23 cellular contexts compared by ENCODE assay signal in the genomic region with DNA sequence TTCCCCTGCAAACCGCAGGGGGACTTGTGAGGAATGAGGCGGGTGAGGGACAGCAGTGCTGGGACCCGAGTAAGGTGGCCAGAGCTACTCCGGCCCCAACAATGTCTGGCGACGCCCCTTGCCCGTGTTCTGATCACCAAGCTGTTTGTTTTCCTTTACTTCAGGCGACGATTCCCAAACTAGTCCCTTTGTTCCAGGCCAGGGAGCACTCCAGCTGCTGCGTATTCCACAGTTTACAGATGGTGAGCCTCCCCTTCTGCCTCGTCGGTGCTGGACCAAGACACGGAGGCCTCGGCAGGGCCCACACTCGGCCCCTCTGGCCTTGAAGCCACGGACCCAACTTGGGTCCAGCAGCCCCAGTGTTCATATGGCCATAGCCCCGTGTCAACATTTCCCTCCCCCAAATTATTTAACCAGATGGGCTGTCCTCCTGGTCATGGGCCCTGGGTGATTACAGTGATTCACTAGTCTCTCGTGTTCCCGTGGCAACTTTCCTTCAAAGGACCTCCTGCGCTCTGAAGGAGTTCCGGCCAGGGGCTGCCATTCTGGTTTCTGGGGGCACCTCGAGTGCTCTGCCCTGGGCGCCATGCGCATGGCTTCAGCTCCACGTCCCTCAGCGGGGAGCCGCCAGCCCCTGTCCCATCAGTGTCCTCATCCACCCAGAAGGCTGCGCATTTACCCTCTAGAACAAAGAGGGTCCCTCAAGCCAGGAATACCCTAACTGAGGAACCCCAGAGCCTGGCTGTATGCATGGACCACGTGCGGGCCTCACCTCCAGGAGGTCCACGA. TPM values are rescaled to one million over a fixed set of nuclear protein-coding genes. Genes with fewer than 3 reads are reported as not detected.
DNase-seq lines count a peak whose midpoint lies in the region; ATAC-seq and TF ChIP-seq lines count a peak whose summit lies in the region.
"Had no signal": no experiment of that assay in that cellular context is flagged by ENCODE, and none has a peak within 500 bp of the region (broad histone marks: within the 10 kb centered on the region; RNA-seq: fewer than 3 reads in every experiment).

No MANE protein-coding gene starts in this region.

- H3K79me1 ChIP-seq in trophoblast cell (ENCODE audit: low read length), result peaks cover 27% of the 10 kb centered on the region

- H3K27me3 ChIP-seq in liver (ENCODE audit: control insufficient read depth in 4 of 4, insufficient read depth in 4 of 4, low read length in 3 of 4), result no peaks in the 10 kb centered on the region
- H3K27me3 ChIP-seq in trophoblast cell (ENCODE audit: insufficient read depth, low read length), result no peaks in the 10 kb centered on the region
- H3K27me3 ChIP-seq: tibial nerve had no signal

- no peak overlapping the region for H3K9ac ChIP-seq in liver (ENCODE audit: low read depth in 1 of 2, low read length in 2 of 2)
- no peak overlapping the region for H3K9ac ChIP-seq in trophoblast cell (ENCODE audit: low read length)
- H3K9ac ChIP-seq: parathyroid adenoma had no signal

- H2BK5ac ChIP-seq in trophoblast cell (ENCODE audit: low read depth, low read length, poor library complexity), result no peak overlapping the region

- H3K79me2 ChIP-seq in trophoblast cell (ENCODE audit: control insufficient read depth, insufficient read depth, low read length, poor library complexity), result peaks cover 4% of the 10 kb centered on the region

- peak overlapping the region; percentile 53 for H3K14ac ChIP-seq in trophoblast cell (ENCODE audit: low read length)

- POLR2A ChIA-PET in RWPE1 (lab: Yijun Ruan, JAX; ENCODE audit: low non-redundant PET), result no interaction called here

- H3K23ac ChIP-seq in trophoblast cell (ENCODE audit: low read length), result no peak overlapping the region

- peak overlapping the region; percentile 21 for H3K4ac ChIP-seq in trophoblast cell (ENCODE audit: low read depth, low read length)

- no peak overlapping the region for H2AFZ ChIP-seq in trophoblast cell (ENCODE audit: insufficient read depth, low read length, poor library complexity)
- H2AFZ ChIP-seq: parathyroid adenoma had no signal

- no peak for TF ChIP-seq RAD21 in liver (IDR thresholded peaks at IDR 0.05)

- ATAC-seq in HG02884 (IDR thresholded peaks at IDR 0.05; ENCODE audit: unreplicated experiment), result no peak
- ATAC-seq: left cardiac atrium; naive thymus-derived CD4-positive, alpha-beta T cell; sciatic nerve had no signal

- H4K8ac ChIP-seq in trophoblast cell (ENCODE audit: low read depth, low read length), result peak overlapping the region; percentile 20

- H3K4me1 ChIP-seq in liver (ENCODE audit: control insufficient read depth in 4 of 4, insufficient read depth in 4 of 4, low read length in 3 of 4) (peaks cover 23 to 41% (median 36%) of the 10 kb centered on the region in 4 donors), trophoblast cell (ENCODE audit: control insufficient read depth in 1 of 2, insufficient read depth in 2 of 2, low read length in 2 of 2) (peaks cover 50 to 55% of the 10 kb centered on the region in 2 experiments)

- WGBS in liver, result 92% methylated on average over 31 of the region's 31 CpGs
- no CpG with 5 or more reads among the region's 31 CpGs for WGBS in trophoblast cell (ENCODE audit: extremely low coverage, insufficient coverage, insufficient read length)

- H3K18ac ChIP-seq in trophoblast cell (ENCODE audit: low read length), result peak overlapping the region; percentile 35

- H3K36me3 ChIP-seq in liver (ENCODE audit: control insufficient read depth in 4 of 4, insufficient read depth in 3 of 4, low read depth in 1 of 4, low read length in 3 of 4), result no peaks in the 10 kb centered on the region
- H3K36me3 ChIP-seq in trophoblast cell (ENCODE audit: control insufficient read depth in 1 of 2, insufficient read depth in 2 of 2, low read length in 2 of 2), result no peaks in the 10 kb centered on the region
- H3K36me3 ChIP-seq: HAP-1, tibial nerve had no signal

- CTCF ChIA-PET in RWPE1 (lab: Yijun Ruan, JAX), result no interaction called here

- peak; percentile 49 for DNase-seq in DMS 273 (lab: John Stamatoyannopoulos, UW; ENCODE audit: unreplicated experiment)
- no peak for DNase-seq in DMS 273 treated with DMSO at 0.1 percent for 48 hours (lab: John Stamatoyannopoulos, UW)
- no peak for DNase-seq in RWPE1 (ENCODE audit: low spot score)
- DNase-seq in trophoblast cell, result no peak
- DNase-seq in amniotic stem cell (lab: John Stamatoyannopoulos, UW), result no peak
- DNase-seq in amygdala (lab: John Stamatoyannopoulos, UW), result no peak
- DNase-seq: activated effector memory CD4-positive, alpha-beta T cell treated with anti-CD3 and anti-CD28 coated beads, Interleukin-2, amount 50 U/mL, for 16 hours; CD4-positive, alpha-beta memory T cell; left cardiac atrium; naive thymus-derived CD4-positive, alpha-beta T cell; NCI-H1105; NCI-H2029; NCI-H345; NCI-H82; stimulated activated CD4-positive, alpha-beta T cell treated with anti-CD3 and anti-CD28 coated beads, Interleukin-15, amount 100 ng/mL, for 24 hours; WERI-Rb-1 had no signal

- H3K27ac ChIP-seq in RWPE1 (peak overlapping the region; percentile 100), liver (ENCODE audit: low read depth in 1 of 2, low read length in 2 of 2) (peak overlapping the region; percentile 88 to 93), trophoblast cell (ENCODE audit: low read depth, low read length) (no peak overlapping the region)
- H3K27ac ChIP-seq: 22Rv1, parathyroid adenoma had no signal

- no peaks in the 10 kb centered on the region for H3K9me3 ChIP-seq in liver (ENCODE audit: control insufficient read depth in 4 of 4, low read length in 3 of 4)
- H3K9me3 ChIP-seq in trophoblast cell (ENCODE audit: insufficient read depth, low read depth, low read length), result no peaks in the 10 kb centered on the region
- H3K9me3 ChIP-seq: HAP-1, tibial nerve had no signal

- H4K12ac ChIP-seq in trophoblast cell (ENCODE audit: low read depth, low read length), result no peak overlapping the region

- H3K4me2 ChIP-seq in trophoblast cell (ENCODE audit: low read length), result no peak overlapping the region

- no peak overlapping the region for H3K4me3 ChIP-seq in liver (ENCODE audit: low read depth in 1 of 3, low read length in 3 of 3)
- no peak overlapping the region for H3K4me3 ChIP-seq in trophoblast cell (ENCODE audit: low read depth, low read length)
- H3K4me3 ChIP-seq: HAP-1, tibial nerve had no signal

- TF ChIP-seq CTCF in RWPE1 (conservative IDR thresholded peaks at IDR 0.05; ENCODE audit: low read depth) (no peak), liver (IDR thresholded peaks at IDR 0.05; ENCODE audit: low read depth, low read length, missing input control) (no peak)

- H2BK12ac ChIP-seq in trophoblast cell (ENCODE audit: low read length), result peak overlapping the region; percentile 7

- peak overlapping the region; percentile 11 for H2AK5ac ChIP-seq in trophoblast cell (ENCODE audit: low read length)

- peak overlapping the region; percentile 1 for H2BK120ac ChIP-seq in trophoblast cell (ENCODE audit: insufficient read depth, low read length, poor library complexity)

- H4K91ac ChIP-seq in trophoblast cell (ENCODE audit: low read depth, low read length), result peak overlapping the region; percentile 91

TF ChIP-seq in liver, 16 proteins besides CTCF, POLR2A, EP300 and RAD21 (continues in another document):
- TF ChIP-seq HNF4G (IDR thresholded peaks at IDR 0.05), result no peak
- TF ChIP-seq ZBTB33 (IDR thresholded peaks at IDR 0.05), result no peak
- no peak for TF ChIP-seq YY1 (IDR thresholded peaks at IDR 0.05)
- TF ChIP-seq NR2F2 (IDR thresholded peaks at IDR 0.05), result no peak
- TF ChIP-seq FOXA1 (IDR thresholded peaks at IDR 0.05), result no peak
- TF ChIP-seq RXRA (IDR thresholded peaks at IDR 0.05), result no peak
- TF ChIP-seq FOXA2 (IDR thresholded peaks at IDR 0.05), result no peak
- no peak for TF ChIP-seq SP1 (IDR thresholded peaks at IDR 0.05)
- TF ChIP-seq, protein P1, sequence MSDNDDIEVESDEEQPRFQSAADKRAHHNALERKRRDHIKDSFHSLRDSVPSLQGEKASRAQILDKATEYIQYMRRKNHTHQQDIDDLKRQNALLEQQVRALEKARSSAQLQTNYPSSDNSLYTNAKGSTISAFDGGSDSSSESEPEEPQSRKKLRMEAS (IDR thresholded peaks at IDR 0.05), result no peak

RNA-seq across cellular contexts. Expression of gene MTSS2, which starts 24.8 kb away (rescaled TPM):
- 10 to 100 TPM; 26.7 to 45.1 TPM for total RNA-seq in liver
- 10 to 100 TPM in 1 of 2 donors, 1 to 10 TPM in 1; 3.8 to 95.7 TPM for polyA plus RNA-seq in liver
- polyA plus RNA-seq in trophoblast cell (2013), result 164 and 171 TPM in 2 replicates
- polyA plus RNA-seq: CD4-positive, alpha-beta memory T cell; naive thymus-derived CD4-positive, alpha-beta T cell had no signal
